18 cellular contexts compared by ENCODE assay signal in genomic region chr3:45537596-45537959, GRCh38. TPM values are rescaled to one million over a fixed set of nuclear protein-coding genes. Genes with fewer than 3 reads are reported as not detected.
DNase-seq lines count a peak whose midpoint lies in the region; ATAC-seq, FAIRE-seq and TF ChIP-seq lines count a peak whose summit lies in the region.
"Had no signal": no experiment of that assay in that cellular context is flagged by ENCODE, and none has a peak within 500 bp of the region (broad histone marks: within the 10 kb centered on the region; RNA-seq: fewer than 3 reads in every experiment).

No MANE protein-coding gene starts in this region.

- DNase-seq in Right ventricle myocardium superior (no peak), cardiac septum (ENCODE audit: low spot score) (no peak), heart right ventricle (no peak), pancreas (peak in 1 of 6 donors; percentile 16), vagina (ENCODE audit: extremely low spot score in 2 of 2) (no peak), MV-4-11 (lab: John Stamatoyannopoulos, UW) (no peak), NCI-H2081 (lab: John Stamatoyannopoulos, UW) (no peak)
- DNase-seq: activated effector memory CD4-positive, alpha-beta T cell treated with Interleukin-2 at 50 U/mL for 16 hours; CD4-positive, alpha-beta T cell; cerebellar nuclear complex; DND-41; foreskin keratinocyte; naive B cell; NCI-H2081 treated with DMSO at 0.1 percent for 48 hours; NCI-H526 had no signal

- TF ChIP-seq CTCF in heart right ventricle (IDR thresholded peaks at IDR 0.05) (no peak), pancreas (IDR thresholded peaks at IDR 0.05) (no peak), vagina (IDR thresholded peaks at IDR 0.05) (no peak)

- intact Hi-C loops in Right ventricle myocardium superior (cut with DNase I) = no loop called here
- intact Hi-C loops in cardiac septum (cut with DNase I) = no loop called here
- intact Hi-C loops in heart right ventricle (cut with DNase I) = loop anchor here in 1 of 10 donors (5.0 kb wide), 1 partner anchor 45 kb away; no protein-coding TSS in a partner anchor
- intact Hi-C loops in pancreas (cut with DNase I) = no loop called here
- intact Hi-C loops in vagina (cut with DNase I) = no loop called here

- FAIRE-seq in pancreas (lab: Jason Lieb, UNC) = no peak

- H3K4me1 ChIP-seq in heart right ventricle = peaks cover 6 to 65% (median 46%) of the 10 kb centered on the region in 9 donors
- peaks cover 0 to 10% (median 0%) of the 10 kb centered on the region in 3 donors for H3K4me1 ChIP-seq in pancreas
- peaks cover 6% of the 10 kb centered on the region for H3K4me1 ChIP-seq in vagina

- no peak for TF ChIP-seq POLR2A in vagina (IDR thresholded peaks at IDR 0.05)

- ATAC-seq in Right ventricle myocardium superior (ENCODE audit: poor library complexity) (peak; percentile 11), heart right ventricle (peak in 7 of 8 donors; percentile 12 to 48 (median 19)), pancreas (no peak), GM19397 (IDR thresholded peaks at IDR 0.05; ENCODE audit: unreplicated experiment) (no peak)
- ATAC-seq: activated CD4-positive, CD25-positive, alpha-beta regulatory T cell treated with anti-CD3 and anti-CD28 coated beads, Interleukin-2, amount 50 U/mL, for 24 hours; foreskin keratinocyte; stimulated activated effector memory CD8-positive, alpha-beta T cell treated with anti-CD3 and anti-CD28 coated beads, Interleukin-12 subunit alpha, Interleukin-12 subunit beta, amount 100 ng/mL, for 72 hours had no signal

- H3K36me3 ChIP-seq in heart right ventricle (peaks cover 0 to 4% (median 0%) of the 10 kb centered on the region in 9 donors), pancreas (peaks cover 0 to 3% (median 0%) of the 10 kb centered on the region in 3 donors), vagina (peaks cover 0 to 8% of the 10 kb centered on the region in 2 donors)

- H3K4me3 ChIP-seq in heart right ventricle (peak overlapping the region in 1 of 10 donors; percentile 5), pancreas (no peak overlapping the region), vagina (no peak overlapping the region)

- H3K27ac ChIP-seq in heart right ventricle (peak overlapping the region; percentile 41 to 89 (median 70)), pancreas (peak overlapping the region in 3 of 4 donors; percentile 29 to 40 (median 35)), vagina (peak overlapping the region; percentile 34)
- H3K27ac ChIP-seq: foreskin keratinocyte had no signal

- 62 to 64% methylated on average over 5 of the region's 5 CpGs for WGBS in heart right ventricle, 2 donors
- 65 to 73% methylated on average over 5 of the region's 5 CpGs for WGBS in pancreas, 2 donors

- H3K9me3 ChIP-seq in heart right ventricle (no peaks in the 10 kb centered on the region), pancreas (no peaks in the 10 kb centered on the region), vagina (no peaks in the 10 kb centered on the region)

- H3K27me3 ChIP-seq in heart right ventricle (no peaks in the 10 kb centered on the region), pancreas (no peaks in the 10 kb centered on the region), vagina (no peaks in the 10 kb centered on the region)
- H3K27me3 ChIP-seq: foreskin keratinocyte had no signal

RNA-seq across cellular contexts. Expression of gene LIMD1, which starts 57.0 kb away (rescaled TPM):
- total RNA-seq in Right ventricle myocardium superior = 31.9 TPM
- 30.5 TPM for total RNA-seq in cardiac septum
- 10 to 100 TPM; 24.1 to 47.6 (median 35.5) TPM for total RNA-seq in heart right ventricle
- 10 to 100 TPM in 1 of 2 donors, 1 to 10 TPM in 1; 6.1 to 21.7 TPM for polyA plus RNA-seq in heart right ventricle
- 10 to 100 TPM; 13.9 to 27.9 (median 17.6) TPM for total RNA-seq in pancreas
- polyA plus RNA-seq in pancreas = 10 to 100 TPM in 1 of 2 donors, 1 to 10 TPM in 1; 5.8 to 11.6 TPM
- total RNA-seq in vagina = 16.2 TPM

Comparison
In these comparisons a context has a peak if more than half of its experiments do, and no peak if none do; other contexts are left out.
1. ATAC-seq: peak in Right ventricle myocardium superior (single experiment) and heart right ventricle (7 of 8); none in pancreas (0 of 4) and GM19397 (single experiment).
2. Peak in every context shown above with its lines, with median percentiles within 50 percentile points of each other: H3K27ac ChIP-seq.